Comparison of ENCODE assay signal across 12 cellular contexts in genomic region chr13:26664286-26664685, GRCh38.
DNase-seq lines count a peak whose midpoint lies in the region; ATAC-seq and TF ChIP-seq lines count a peak whose summit lies in the region.
"Had no signal": no experiment of that assay in that cellular context is flagged by ENCODE, and none has a peak within 500 bp of the region (broad histone marks: within the 10 kb centered on the region; RNA-seq: fewer than 3 reads in every experiment).

No MANE protein-coding gene starts in this region.

- peak overlapping the region; percentile 56 for H2AFZ ChIP-seq in OCI-LY7 (ENCODE audit: low read length)
- no peak overlapping the region for H2AFZ ChIP-seq in H9 (ENCODE audit: low read length)

- no peak overlapping the region for H2BK12ac ChIP-seq in H9 (ENCODE audit: insufficient read length, low read depth, low read length)

- H3K4me3 ChIP-seq in OCI-LY7 (ENCODE audit: low read depth, low read length, poor library complexity, severe bottlenecking) (peak overlapping the region; percentile 58), SJCRH30 (no peak overlapping the region)
- H3K4me3 ChIP-seq: HAP-1 had no signal

- BruUV-seq in OCI-LY7 (replicated peaks; lab: Mats Ljungman, UMichigan), result no TSS peak

- POLR2A ChIA-PET in OCI-LY7 (lab: Charles Lee), result no interaction called here

- H3K27me3 Mint-ChIP-seq in brain (no peaks in the 10 kb centered on the region), H9 (ENCODE audit: low read depth) (no peaks in the 10 kb centered on the region)

- H3K4me2 ChIP-seq in OCI-LY7 (ENCODE audit: low read length) (peak overlapping the region; percentile 55), H9 (ENCODE audit: insufficient read depth, insufficient read length, low read length) (no peak overlapping the region)

- no peak overlapping the region for H2AK5ac ChIP-seq in H9 (ENCODE audit: insufficient read length, low read length)

- intact Hi-C loops in OCI-LY7 (cut with micrococcal nuclease; ENCODE audit: unreplicated experiment), result no loop called here

- no peaks in the 10 kb centered on the region for H4K20me1 ChIP-seq in OCI-LY7 (ENCODE audit: insufficient read depth, low read length)
- H4K20me1 ChIP-seq in H9 (ENCODE audit: control insufficient read depth, insufficient read depth, insufficient read length), result no peaks in the 10 kb centered on the region

- H3K4me1 ChIP-seq in OCI-LY7 (ENCODE audit: insufficient read depth, low read length, poor library complexity, severe bottlenecking) (peaks cover 56% of the 10 kb centered on the region), SJCRH30 (peaks cover 11% of the 10 kb centered on the region), H9 (ENCODE audit: insufficient read depth, low read length) (no peaks in the 10 kb centered on the region)
- H3K4me1 ChIP-seq: BE2C, HAP-1 had no signal

- no peak overlapping the region for H3K56ac ChIP-seq in H9 (ENCODE audit: insufficient read length, low read depth, low read length)

- H3K27ac ChIP-seq in OCI-LY7 (ENCODE audit: low read depth, low read length, poor library complexity, severe bottlenecking) (peak overlapping the region; percentile 29), SJCRH30 (no peak overlapping the region), H9 (ENCODE audit: insufficient read length, low read depth, low read length) (no peak overlapping the region)

- no peaks in the 10 kb centered on the region for H3K79me2 ChIP-seq in OCI-LY7 (ENCODE audit: insufficient read depth, low read depth, low read length)
- H3K79me2 ChIP-seq in H9 (ENCODE audit: insufficient read depth, low read length), result no peaks in the 10 kb centered on the region

- H2BK120ac ChIP-seq in H9 (ENCODE audit: low read depth, low read length, poor library complexity, severe bottlenecking), result no peak overlapping the region

- in situ Hi-C loops in GM13976 (cut with MboI; ENCODE audit: low sequenced_read_pairs, unreplicated experiment), result no loop called here

- no peaks in the 10 kb centered on the region for H3K23me2 ChIP-seq in H9 (ENCODE audit: insufficient read length, low read depth, low read length, poor library complexity, severe bottlenecking)

- H2BK20ac ChIP-seq in H9 (ENCODE audit: low read depth, low read length, poor library complexity, severe bottlenecking), result no peak overlapping the region

- H3K4me1 Mint-ChIP-seq in brain (peaks cover 30% of the 10 kb centered on the region), H9 (peaks cover 0 to 3% of the 10 kb centered on the region in 2 experiments; a peak in 1 of 4 replicates)
- H3K4me1 Mint-ChIP-seq: CD4-positive, CD25-positive, alpha-beta regulatory T cell; CD8-positive, alpha-beta memory T cell had no signal

- no peak for DNase-seq in OCI-LY7 (ENCODE audit: low spot score)
- no peak for DNase-seq in omental fat pad (ENCODE audit: low spot score)
- no peak for DNase-seq in SJCRH30
- no peak for DNase-seq in GM13976 (ENCODE audit: low spot score)
- no peak for DNase-seq in H9
- DNase-seq: ACHN; BE2C; CD4-positive, CD25-positive, alpha-beta regulatory T cell; CD8-positive, alpha-beta memory T cell; GDM1 had no signal

- H3K9me3 ChIP-seq in OCI-LY7 (ENCODE audit: low read length), result no peaks in the 10 kb centered on the region
- H3K9me3 ChIP-seq in SJCRH30 (replicated peaks), result no peaks in the 10 kb centered on the region
- H3K9me3 ChIP-seq in H9 (ENCODE audit: control insufficient read depth, low read depth, low read length), result no peaks in the 10 kb centered on the region
- H3K9me3 ChIP-seq: BE2C, HAP-1 had no signal

- peak; percentile 53 for ATAC-seq in omental fat pad (ENCODE audit: low FRiP score)

- no peak overlapping the region for H4K91ac ChIP-seq in H9 (ENCODE audit: insufficient read length, low read depth, low read length)

- H3K27ac Mint-ChIP-seq in brain (peak overlapping the region in 4 of 5 experiments; percentile 4 to 25 (median 21)), H9 (no peak overlapping the region; a peak in 1 of 7 replicates)
- H3K27ac Mint-ChIP-seq: CD4-positive, CD25-positive, alpha-beta regulatory T cell; CD8-positive, alpha-beta memory T cell had no signal

- no peak overlapping the region for H3K9ac ChIP-seq in H9 (ENCODE audit: extremely low read depth, insufficient read length, low read length)

- H3K36me3 Mint-ChIP-seq in brain (peaks cover 27% of the 10 kb centered on the region), H9 (ENCODE audit: insufficient read depth in 1 of 3, low read depth in 3 of 3) (peaks cover 0 to 4% (median 0%) of the 10 kb centered on the region in 3 experiments; a peak in 2 of 7 replicates)
- H3K36me3 Mint-ChIP-seq: CD4-positive, CD25-positive, alpha-beta regulatory T cell; CD8-positive, alpha-beta memory T cell had no signal

- H4K5ac ChIP-seq in H9 (ENCODE audit: insufficient read length, low read depth, low read length), result no peak overlapping the region

- no peak overlapping the region for H3K18ac ChIP-seq in H9 (ENCODE audit: insufficient read length, low read depth, low read length)

- no peak overlapping the region for H2BK15ac ChIP-seq in H9 (ENCODE audit: low read depth, low read length)

- H3K14ac ChIP-seq in H9 (ENCODE audit: insufficient read depth, low read length), result no peak overlapping the region

- no peaks in the 10 kb centered on the region for H3K27me3 ChIP-seq in SJCRH30
- no peaks in the 10 kb centered on the region for H3K27me3 ChIP-seq in H9 (ENCODE audit: insufficient read depth, low read length)
- H3K27me3 ChIP-seq: BE2C had no signal

- no peak overlapping the region for H2BK5ac ChIP-seq in H9 (ENCODE audit: insufficient read length, low read length)

- H3K36me3 ChIP-seq in OCI-LY7 (ENCODE audit: insufficient read depth, low read length) (no peaks in the 10 kb centered on the region), SJCRH30 (0 out of 2 replicates have a peak, but pooled peaks cover 2% of the 10 kb centered on the region)
- H3K36me3 ChIP-seq: BE2C, HAP-1 had no signal

- CTCF ChIA-PET in OCI-LY7 (lab: Charles Lee; ENCODE audit: unreplicated experiment), result no interaction called here

- H3K79me1 ChIP-seq in H9 (ENCODE audit: insufficient read depth, low read depth, low read length, poor library complexity, severe bottlenecking), result no peaks in the 10 kb centered on the region

- H3K23ac ChIP-seq in H9 (ENCODE audit: insufficient read length, low read depth, low read length), result no peak overlapping the region

- H3K4me3 Mint-ChIP-seq in brain (no peak overlapping the region), H9 (no peak overlapping the region)
- H3K4me3 Mint-ChIP-seq: CD4-positive, CD25-positive, alpha-beta regulatory T cell; CD8-positive, alpha-beta memory T cell had no signal

- H3K4ac ChIP-seq in H9 (ENCODE audit: low read depth, low read length), result no peak overlapping the region

- H4K8ac ChIP-seq in H9 (replicated peaks; ENCODE audit: insufficient read length, low read depth, low read length), result no peak overlapping the region

- H3K9me3 Mint-ChIP-seq in brain (peaks cover 0 to 1% (median 0%) of the 10 kb centered on the region in 5 experiments), H9 (no peaks in the 10 kb centered on the region)
- H3K9me3 Mint-ChIP-seq: CD4-positive, CD25-positive, alpha-beta regulatory T cell; CD8-positive, alpha-beta memory T cell had no signal

- TF ChIP-seq CTCF in OCI-LY7 (conservative IDR thresholded peaks at IDR 0.05; ENCODE audit: low read length), result no peak
- TF ChIP-seq CTCF in brain (conservative IDR thresholded peaks at IDR 0.05), result no peak
- TF ChIP-seq CTCF in omental fat pad (IDR thresholded peaks at IDR 0.05), result no peak
- TF ChIP-seq CTCF in GM13976 (IDR thresholded peaks at IDR 0.05; ENCODE audit: borderline replicate concordance, control extremely low read depth, extremely low read depth, insufficient read depth, missing control alignments), result no peak
- no peak for TF ChIP-seq CTCF in H9 (conservative IDR thresholded peaks at IDR 0.05)

- no peak overlapping the region for H3T11ph ChIP-seq in H9 (ENCODE audit: low read length)

- no peaks in the 10 kb centered on the region for H3K9me2 ChIP-seq in OCI-LY7 (ENCODE audit: insufficient read depth, low read length)

- WGBS in H9 (ENCODE audit: extremely low coverage, insufficient read length, low lambda C conversion rate), result no CpG with 5 or more reads among the region's 2 CpGs

Comparison
In these comparisons a context has a peak if more than half of its experiments do, and no peak if none do; other contexts are left out.
1. H3K27ac Mint-ChIP-seq: peak in brain (4 of 5); none in H9 (0 of 3).